In the genomic region with DNA sequence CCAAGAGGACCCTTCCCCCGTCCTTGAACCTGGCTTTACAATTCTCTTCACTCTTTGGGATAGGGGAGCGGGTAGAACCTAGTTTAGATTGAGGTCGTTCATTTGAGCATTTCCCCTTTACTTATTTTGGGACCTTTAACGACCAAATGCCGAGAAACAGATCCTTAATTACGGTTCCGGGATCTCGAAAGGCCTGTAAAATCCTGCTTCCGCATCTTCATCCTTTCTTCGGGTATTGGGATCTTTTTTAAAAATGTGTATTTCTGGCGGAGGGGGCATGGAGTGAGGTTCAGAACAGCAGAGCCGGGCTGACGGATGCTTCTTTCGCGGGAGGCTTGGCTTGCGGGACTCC, we compare ENCODE assay signal across 8 cellular contexts. TPM values are rescaled to one million over a fixed set of nuclear protein-coding genes. Genes with fewer than 3 reads are reported as not detected.
A peak's percentile ranks its signal among the peaks of the same experiment; 100 is the strongest.
DNase-seq lines count a peak whose midpoint lies in the region; ATAC-seq and TF ChIP-seq lines count a peak whose summit lies in the region.

No MANE protein-coding gene starts in this region.

- H2BK12ac ChIP-seq in neuronal stem cell (ENCODE audit: low read length), result no peak overlapping the region

- peaks cover 19% of the 10 kb centered on the region for H3F3A ChIP-seq in MM.1S (ENCODE audit: insufficient read depth, low read length)

- H3K9me3 Mint-ChIP-seq in CD4-positive, alpha-beta T cell, result no peaks in the 10 kb centered on the region

- H3K27ac ChIP-seq in CD4-positive, alpha-beta T cell (ENCODE audit: low read depth, low read length), result peak overlapping the region; percentile 69
- H3K27ac ChIP-seq in MM.1S (ENCODE audit: low read length) (no peak overlapping the region), neuronal stem cell (replicated peaks; ENCODE audit: low read length) (no peak overlapping the region)
- peak overlapping the region; percentile 98 for H3K27ac ChIP-seq in effector memory CD4-positive, alpha-beta T cell (ENCODE audit: insufficient read depth, low read length, poor library complexity, severe bottlenecking)

- H2BK120ac ChIP-seq in neuronal stem cell (ENCODE audit: low read depth, low read length), result no peak overlapping the region

- H3K27me3 ChIP-seq in CD4-positive, alpha-beta T cell (ENCODE audit: control insufficient read depth, insufficient read depth, low read length), result no peaks in the 10 kb centered on the region
- H3K27me3 ChIP-seq in MM.1S (replicated peaks; ENCODE audit: insufficient read depth, low read length), result no peaks in the 10 kb centered on the region
- H3K27me3 ChIP-seq in effector memory CD4-positive, alpha-beta T cell (replicated peaks; ENCODE audit: control insufficient read depth, insufficient read depth, low read length, poor library complexity, severe bottlenecking), result no peaks in the 10 kb centered on the region
- no peaks in the 10 kb centered on the region for H3K27me3 ChIP-seq in neuronal stem cell (ENCODE audit: control insufficient read depth in 3 of 3, insufficient read depth in 3 of 3, low read depth in 1 of 3, low read length in 3 of 3)

- H3K79me2 ChIP-seq in MM.1S (ENCODE audit: low read length), result peaks cover 44% of the 10 kb centered on the region

- H4K8ac ChIP-seq in neuronal stem cell (ENCODE audit: low read depth, low read length), result no peak overlapping the region

- no CpG with 5 or more reads among the region's 16 CpGs for WGBS in neuronal stem cell (ENCODE audit: extremely low coverage in 2 of 2, insufficient read length in 2 of 2, insufficient replicate concordance in 1 of 2), 2 donors

- H3K4me1 Mint-ChIP-seq in CD4-positive, alpha-beta T cell (ENCODE audit: low read depth), result peaks cover 43% of the 10 kb centered on the region

- ATAC-seq in CD4-positive, alpha-beta T cell (ENCODE audit: poor library complexity), result no peak
- ATAC-seq in HG02840 (IDR thresholded peaks at IDR 0.05; ENCODE audit: low FRiP score, unreplicated experiment) (no peak), HG03095 (IDR thresholded peaks at IDR 0.05; ENCODE audit: unreplicated experiment) (no peak), GM18498 (IDR thresholded peaks at IDR 0.05; ENCODE audit: unreplicated experiment) (no peak)

- no peak overlapping the region for H3K14ac ChIP-seq in neuronal stem cell (ENCODE audit: low read length)

- intact Hi-C loops in CD4-positive, alpha-beta T cell (cut with DNase I, micrococcal nuclease), result loop anchor here (1.0 to 10.0 kb wide), 6 partner anchors 71 to 669 kb away; partner anchors contain the start of genes CD59 (in 1 of the 2), CSTF3 (in 1 of the 2) and QSER1 (in 1 of the 2)

- H3K4me2 ChIP-seq in MM.1S (ENCODE audit: low read depth, low read length), result peak overlapping the region; percentile 87
- peak overlapping the region; percentile 77 for H3K4me2 ChIP-seq in neuronal stem cell (ENCODE audit: insufficient read depth, low read length, poor library complexity, severe bottlenecking)

- no peaks in the 10 kb centered on the region for H3K9me3 ChIP-seq in CD4-positive, alpha-beta T cell (ENCODE audit: control insufficient read depth, low read length)
- H3K9me3 ChIP-seq in MM.1S (replicated peaks; ENCODE audit: insufficient read depth, low read length), result no peaks in the 10 kb centered on the region
- H3K9me3 ChIP-seq in effector memory CD4-positive, alpha-beta T cell (ENCODE audit: control insufficient read depth, low read length), result no peaks in the 10 kb centered on the region
- H3K9me3 ChIP-seq in neuronal stem cell (replicated peaks in 1 of 2; ENCODE audit: control insufficient read depth in 2 of 2, insufficient read depth in 1 of 2, low read depth in 1 of 2, low read length in 2 of 2), result no peaks in the 10 kb centered on the region

- peak overlapping the region; percentile 98 for H3K23ac ChIP-seq in neuronal stem cell (ENCODE audit: low read depth, low read length, poor library complexity)

- H3K18ac ChIP-seq in neuronal stem cell (ENCODE audit: low read length), result peak overlapping the region; percentile 80

- H3K4me1 ChIP-seq in MM.1S (ENCODE audit: low read length), result peaks cover 10% of the 10 kb centered on the region; the same call in 1 of the 2 replicates
- peaks cover 8% of the 10 kb centered on the region for H3K4me1 ChIP-seq in effector memory CD4-positive, alpha-beta T cell (ENCODE audit: control insufficient read depth, insufficient read depth, low read length, poor library complexity, severe bottlenecking)
- H3K4me1 ChIP-seq in neuronal stem cell (ENCODE audit: control insufficient read depth in 2 of 2, insufficient read depth in 1 of 2, low read depth in 1 of 2, low read length in 2 of 2), result peaks cover 0 to 3% of the 10 kb centered on the region in 2 donors

- peak overlapping the region; percentile 94 for H3K27ac Mint-ChIP-seq in CD4-positive, alpha-beta T cell

- H2AFZ ChIP-seq in MM.1S (ENCODE audit: low read length) (peak overlapping the region; percentile 100), neuronal stem cell (ENCODE audit: low read length) (peak overlapping the region; percentile 94)

- peak overlapping the region; percentile 94 for H3K4me3 Mint-ChIP-seq in CD4-positive, alpha-beta T cell

- no peak overlapping the region for H3K4ac ChIP-seq in neuronal stem cell (ENCODE audit: low read length)

- H3K27me3 Mint-ChIP-seq in CD4-positive, alpha-beta T cell, result no peaks in the 10 kb centered on the region

- H2AK5ac ChIP-seq in neuronal stem cell (ENCODE audit: low read depth, low read length), result no peak overlapping the region

- H3K79me1 ChIP-seq in neuronal stem cell (ENCODE audit: low read depth, low read length), result peaks cover 6% of the 10 kb centered on the region

- no peak overlapping the region for H2BK15ac ChIP-seq in neuronal stem cell (ENCODE audit: low read length)

- no peak for DNase-seq in CD4-positive, alpha-beta T cell
- DNase-seq in MM.1S, result no peak
- DNase-seq in effector memory CD4-positive, alpha-beta T cell, result no peak
- no peak for DNase-seq in neuronal stem cell (ENCODE audit: low spot score)
- DNase-seq in NOMO-1 treated with DMSO at 0.1 percent for 48 hours (lab: John Stamatoyannopoulos, UW; ENCODE audit: unreplicated experiment), result no peak

- peaks cover 19% of the 10 kb centered on the region for H3K36me3 Mint-ChIP-seq in CD4-positive, alpha-beta T cell (ENCODE audit: low read depth)

- TF ChIP-seq CTCF in CD4-positive, alpha-beta T cell (IDR thresholded peaks at IDR 0.05), result no peak
- TF ChIP-seq CTCF in MM.1S (IDR thresholded peaks at IDR 0.05; ENCODE audit: low read length), result no peak

- POLR2A ChIA-PET in CD4-positive, alpha-beta T cell (lab: Charles Lee), result interaction anchor here (0.5 to 0.8 kb wide), 5 partner anchors 27 to 925 kb away, joined by 3 to 5 read pairs (median 3); partner anchors contain the start of genes CD59 and CSTF3

- CTCF ChIA-PET in CD4-positive, alpha-beta T cell (lab: Charles Lee), result interaction anchor here (0.7 kb wide), 1 partner anchor 232 kb away, joined by 3 read pairs; no protein-coding TSS in a partner anchor

- H3K4me3 ChIP-seq in MM.1S (ENCODE audit: low read length) (peak overlapping the region; percentile 85), neuronal stem cell (ENCODE audit: low read length in 2 of 2) (peak overlapping the region; percentile 71 to 89)
- peak overlapping the region; percentile 99 for H3K4me3 ChIP-seq in effector memory CD4-positive, alpha-beta T cell (ENCODE audit: insufficient read depth, low read depth, low read length, poor library complexity, severe bottlenecking)

- no peaks in the 10 kb centered on the region for H3K9me2 ChIP-seq in MM.1S (replicated peaks; ENCODE audit: insufficient read depth, low read length)

- 0 out of 2 replicates have a peak, but pooled peaks cover 3% of the 10 kb centered on the region for H4K20me1 ChIP-seq in MM.1S (ENCODE audit: insufficient read depth, low read length)

- no peak overlapping the region for H2BK5ac ChIP-seq in neuronal stem cell (ENCODE audit: low read length)

- H3K9ac ChIP-seq in MM.1S (ENCODE audit: low read length) (peak overlapping the region; percentile 84), neuronal stem cell (ENCODE audit: low read depth, low read length, poor library complexity) (no peak overlapping the region)

- H4K91ac ChIP-seq in neuronal stem cell (ENCODE audit: low read depth, low read length, poor library complexity), result no peak overlapping the region

- no peaks in the 10 kb centered on the region for H3K36me3 ChIP-seq in MM.1S (replicated peaks; ENCODE audit: insufficient read depth, low read length)
- no peaks in the 10 kb centered on the region for H3K36me3 ChIP-seq in effector memory CD4-positive, alpha-beta T cell (ENCODE audit: control insufficient read depth, insufficient read depth, low read length)
- no peaks in the 10 kb centered on the region for H3K36me3 ChIP-seq in neuronal stem cell (replicated peaks in 1 of 2; ENCODE audit: control insufficient read depth in 2 of 2, insufficient read depth in 2 of 2, low read length in 2 of 2)

RNA-seq across cellular contexts. Expression of gene HIPK3, which starts 0.4 kb away (rescaled TPM):
- 10 to 100 TPM; 38.1 to 38.9 TPM for total RNA-seq in CD4-positive, alpha-beta T cell
- 5.2 TPM for polyA plus RNA-seq in neuronal stem cell (2013, experiment 1 of 2)
- polyA plus RNA-seq in neuronal stem cell (2013, experiment 2 of 2), result 5.3 TPM

Comparison
In these comparisons a context has a peak if more than half of its experiments do, and no peak if none do; other contexts are left out.
1. H3K27ac ChIP-seq: peak in CD4-positive, alpha-beta T cell (single experiment) and effector memory CD4-positive, alpha-beta T cell (single experiment); none in MM.1S (single experiment) and neuronal stem cell (single experiment).
2. Peak in every context shown above with its lines, with median percentiles within 50 percentile points of each other: H3K4me3 ChIP-seq.